Comparison of ENCODE assay signal across 2 cellular contexts in the genomic region with DNA sequence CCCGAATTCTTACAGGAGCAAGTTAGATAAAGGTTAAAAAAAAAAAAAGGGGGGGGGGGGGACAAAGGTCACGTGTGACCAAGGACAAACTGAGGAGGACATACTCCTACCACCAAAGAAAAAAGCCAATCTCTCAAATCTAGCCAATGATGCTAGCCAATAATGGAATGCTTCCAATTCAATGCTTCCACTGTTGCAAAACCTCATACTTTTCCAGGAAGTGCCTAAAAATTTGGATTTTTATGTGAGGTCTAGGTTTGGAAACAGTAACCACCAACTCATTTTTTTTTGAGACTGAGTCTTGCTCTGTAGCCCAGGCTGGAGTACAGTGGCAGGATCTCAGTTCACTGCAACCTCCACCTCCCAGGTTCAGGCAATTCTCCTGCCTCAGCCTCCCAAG.
A peak's percentile ranks its signal among the peaks of the same experiment; 100 is the strongest.
TF ChIP-seq lines count a peak whose summit lies in the region.

No MANE protein-coding gene starts in this region.

TF ChIP-seq in liver, 16 proteins besides CTCF, POLR2A, EP300 and RAD21:
- TF ChIP-seq GABPA (IDR thresholded peaks at IDR 0.05 in 1 of 2, conservative IDR thresholded peaks at IDR 0.05 in 1 of 2), result peak in 1 of 2 donors; percentile 11
- TF ChIP-seq, protein P1, sequence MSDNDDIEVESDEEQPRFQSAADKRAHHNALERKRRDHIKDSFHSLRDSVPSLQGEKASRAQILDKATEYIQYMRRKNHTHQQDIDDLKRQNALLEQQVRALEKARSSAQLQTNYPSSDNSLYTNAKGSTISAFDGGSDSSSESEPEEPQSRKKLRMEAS (IDR thresholded peaks at IDR 0.05), result peak; percentile 82
- TF ChIP-seq SP1 (IDR thresholded peaks at IDR 0.05), result peak; percentile 28
- TF ChIP-seq, protein P2, sequence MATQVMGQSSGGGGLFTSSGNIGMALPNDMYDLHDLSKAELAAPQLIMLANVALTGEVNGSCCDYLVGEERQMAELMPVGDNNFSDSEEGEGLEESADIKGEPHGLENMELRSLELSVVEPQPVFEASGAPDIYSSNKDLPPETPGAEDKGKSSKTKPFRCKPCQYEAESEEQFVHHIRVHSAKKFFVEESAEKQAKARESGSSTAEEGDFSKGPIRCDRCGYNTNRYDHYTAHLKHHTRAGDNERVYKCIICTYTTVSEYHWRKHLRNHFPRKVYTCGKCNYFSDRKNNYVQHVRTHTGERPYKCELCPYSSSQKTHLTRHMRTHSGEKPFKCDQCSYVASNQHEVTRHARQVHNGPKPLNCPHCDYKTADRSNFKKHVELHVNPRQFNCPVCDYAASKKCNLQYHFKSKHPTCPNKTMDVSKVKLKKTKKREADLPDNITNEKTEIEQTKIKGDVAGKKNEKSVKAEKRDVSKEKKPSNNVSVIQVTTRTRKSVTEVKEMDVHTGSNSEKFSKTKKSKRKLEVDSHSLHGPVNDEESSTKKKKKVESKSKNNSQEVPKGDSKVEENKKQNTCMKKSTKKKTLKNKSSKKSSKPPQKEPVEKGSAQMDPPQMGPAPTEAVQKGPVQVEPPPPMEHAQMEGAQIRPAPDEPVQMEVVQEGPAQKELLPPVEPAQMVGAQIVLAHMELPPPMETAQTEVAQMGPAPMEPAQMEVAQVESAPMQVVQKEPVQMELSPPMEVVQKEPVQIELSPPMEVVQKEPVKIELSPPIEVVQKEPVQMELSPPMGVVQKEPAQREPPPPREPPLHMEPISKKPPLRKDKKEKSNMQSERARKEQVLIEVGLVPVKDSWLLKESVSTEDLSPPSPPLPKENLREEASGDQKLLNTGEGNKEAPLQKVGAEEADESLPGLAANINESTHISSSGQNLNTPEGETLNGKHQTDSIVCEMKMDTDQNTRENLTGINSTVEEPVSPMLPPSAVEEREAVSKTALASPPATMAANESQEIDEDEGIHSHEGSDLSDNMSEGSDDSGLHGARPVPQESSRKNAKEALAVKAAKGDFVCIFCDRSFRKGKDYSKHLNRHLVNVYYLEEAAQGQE (IDR thresholded peaks at IDR 0.05), result no peak
- no peak for TF ChIP-seq NR2F2 (IDR thresholded peaks at IDR 0.05)
- peak; percentile 47 to 61 for TF ChIP-seq HNF4A (conservative IDR thresholded peaks at IDR 0.05)
- TF ChIP-seq EGR1 (IDR thresholded peaks at IDR 0.05; ENCODE audit: low read depth in 2 of 2), result peak; percentile 37 to 68
- TF ChIP-seq, protein P3, sequence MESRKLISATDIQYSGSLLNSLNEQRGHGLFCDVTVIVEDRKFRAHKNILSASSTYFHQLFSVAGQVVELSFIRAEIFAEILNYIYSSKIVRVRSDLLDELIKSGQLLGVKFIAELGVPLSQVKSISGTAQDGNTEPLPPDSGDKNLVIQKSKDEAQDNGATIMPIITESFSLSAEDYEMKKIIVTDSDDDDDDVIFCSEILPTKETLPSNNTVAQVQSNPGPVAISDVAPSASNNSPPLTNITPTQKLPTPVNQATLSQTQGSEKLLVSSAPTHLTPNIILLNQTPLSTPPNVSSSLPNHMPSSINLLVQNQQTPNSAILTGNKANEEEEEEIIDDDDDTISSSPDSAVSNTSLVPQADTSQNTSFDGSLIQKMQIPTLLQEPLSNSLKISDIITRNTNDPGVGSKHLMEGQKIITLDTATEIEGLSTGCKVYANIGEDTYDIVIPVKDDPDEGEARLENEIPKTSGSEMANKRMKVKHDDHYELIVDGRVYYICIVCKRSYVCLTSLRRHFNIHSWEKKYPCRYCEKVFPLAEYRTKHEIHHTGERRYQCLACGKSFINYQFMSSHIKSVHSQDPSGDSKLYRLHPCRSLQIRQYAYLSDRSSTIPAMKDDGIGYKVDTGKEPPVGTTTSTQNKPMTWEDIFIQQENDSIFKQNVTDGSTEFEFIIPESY (IDR thresholded peaks at IDR 0.05), result no peak
- TF ChIP-seq HNF4G (IDR thresholded peaks at IDR 0.05), result no peak
- TF ChIP-seq, protein P4, sequence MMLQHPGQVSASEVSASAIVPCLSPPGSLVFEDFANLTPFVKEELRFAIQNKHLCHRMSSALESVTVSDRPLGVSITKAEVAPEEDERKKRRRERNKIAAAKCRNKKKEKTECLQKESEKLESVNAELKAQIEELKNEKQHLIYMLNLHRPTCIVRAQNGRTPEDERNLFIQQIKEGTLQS (IDR thresholded peaks at IDR 0.05), result no peak
- TF ChIP-seq RXRA (IDR thresholded peaks at IDR 0.05), result peak; percentile 29 to 33
- TF ChIP-seq TAF1 (conservative IDR thresholded peaks at IDR 0.05), result no peak

TF ChIP-seq in HepG2, 621 proteins besides CTCF, POLR2A, EP300 and RAD21:
- TF ChIP-seq, protein P5, sequence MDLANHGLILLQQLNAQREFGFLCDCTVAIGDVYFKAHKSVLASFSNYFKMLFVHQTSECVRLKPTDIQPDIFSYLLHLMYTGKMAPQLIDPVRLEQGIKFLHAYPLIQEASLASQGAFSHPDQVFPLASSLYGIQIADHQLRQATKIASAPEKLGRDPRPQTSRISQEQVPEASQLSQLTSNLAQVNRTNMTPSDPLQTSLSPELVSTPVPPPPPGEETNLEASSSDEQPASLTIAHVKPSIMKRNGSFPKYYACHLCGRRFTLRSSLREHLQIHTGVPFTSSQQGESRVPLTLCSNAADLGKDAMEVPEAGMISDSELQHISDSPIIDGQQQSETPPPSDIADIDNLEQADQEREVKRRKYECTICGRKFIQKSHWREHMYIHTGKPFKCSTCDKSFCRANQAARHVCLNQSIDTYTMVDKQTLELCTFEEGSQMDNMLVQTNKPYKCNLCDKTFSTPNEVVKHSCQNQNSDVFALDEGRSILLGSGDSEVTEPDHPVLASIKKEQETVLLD (CRISPR knock-in tag; IDR thresholded peaks at IDR 0.05; ENCODE audit: low read depth), result no peak
- TF ChIP-seq NFE2L2 (IDR thresholded peaks at IDR 0.05; ENCODE audit: low read length) (no peak), REPIN1 (CRISPR knock-in tag; IDR thresholded peaks at IDR 0.05; ENCODE audit: borderline replicate concordance, low read depth) (no peak), MYNN (CRISPR knock-in tag; IDR thresholded peaks at IDR 0.05; ENCODE audit: low read depth) (no peak), KLF9 (CRISPR knock-in tag; IDR thresholded peaks at IDR 0.05; ENCODE audit: low read depth) (no peak), ZNF878 (CRISPR knock-in tag; IDR thresholded peaks at IDR 0.05) (no peak), ZNF589 (CRISPR knock-in tag; conservative IDR thresholded peaks at IDR 0.05) (no peak), HMG20A (CRISPR knock-in tag; IDR thresholded peaks at IDR 0.05; ENCODE audit: borderline replicate concordance) (no peak), SNAI1 (CRISPR knock-in tag; IDR thresholded peaks at IDR 0.05; ENCODE audit: borderline replicate concordance) (no peak), CENPX (CRISPR knock-in tag; IDR thresholded peaks at IDR 0.05) (no peak)
- TF ChIP-seq, protein P6, sequence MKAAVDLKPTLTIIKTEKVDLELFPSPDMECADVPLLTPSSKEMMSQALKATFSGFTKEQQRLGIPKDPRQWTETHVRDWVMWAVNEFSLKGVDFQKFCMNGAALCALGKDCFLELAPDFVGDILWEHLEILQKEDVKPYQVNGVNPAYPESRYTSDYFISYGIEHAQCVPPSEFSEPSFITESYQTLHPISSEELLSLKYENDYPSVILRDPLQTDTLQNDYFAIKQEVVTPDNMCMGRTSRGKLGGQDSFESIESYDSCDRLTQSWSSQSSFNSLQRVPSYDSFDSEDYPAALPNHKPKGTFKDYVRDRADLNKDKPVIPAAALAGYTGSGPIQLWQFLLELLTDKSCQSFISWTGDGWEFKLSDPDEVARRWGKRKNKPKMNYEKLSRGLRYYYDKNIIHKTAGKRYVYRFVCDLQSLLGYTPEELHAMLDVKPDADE (CRISPR knock-in tag; IDR thresholded peaks at IDR 0.05), result no peak
